8 cellular contexts compared by ENCODE assay signal in the genomic region with DNA sequence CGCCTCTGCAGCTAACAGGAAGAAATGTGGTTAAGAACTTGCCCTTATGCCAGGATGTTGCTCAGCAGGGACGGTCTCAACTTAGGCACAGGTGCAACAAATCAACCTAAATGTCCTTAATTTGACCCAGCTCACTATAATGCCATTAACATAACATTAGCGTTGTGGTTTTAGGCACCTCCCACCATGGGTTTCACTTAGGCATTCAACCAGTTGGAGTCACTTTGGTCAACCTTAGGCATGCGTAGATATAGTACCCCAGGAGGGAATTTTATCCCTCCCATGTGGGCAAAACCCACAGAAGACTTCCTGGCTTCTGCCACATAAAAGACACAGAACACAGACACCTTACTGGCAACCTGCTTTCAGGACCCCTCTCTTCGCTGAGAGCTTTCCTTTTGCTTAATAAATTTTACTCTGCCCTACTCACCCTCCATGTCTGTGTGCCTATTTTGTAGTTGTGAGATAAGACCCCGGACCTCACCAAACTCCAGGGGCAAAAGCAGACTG. TPM values are rescaled to one million over a fixed set of nuclear protein-coding genes. Genes with fewer than 3 reads are reported as not detected.
DNase-seq lines count a peak whose midpoint lies in the region; ATAC-seq and TF ChIP-seq lines count a peak whose summit lies in the region.

No MANE protein-coding gene starts in this region.

- peak overlapping the region; percentile 78 for H3K4me3 Mint-ChIP-seq in activated T-cell treated with anti-CD3 and anti-CD28 coated beads, Interleukin-2, amount 50 U/mL, for 24 hours

- H3K4me1 Mint-ChIP-seq in activated T-cell treated with anti-CD3 and anti-CD28 coated beads, Interleukin-2, amount 50 U/mL, for 24 hours (ENCODE audit: low read depth) = peaks cover 79% of the 10 kb centered on the region

- no peaks in the 10 kb centered on the region for H3K36me3 Mint-ChIP-seq in activated T-cell treated with anti-CD3 and anti-CD28 coated beads, Interleukin-2, amount 50 U/mL, for 24 hours (ENCODE audit: low read depth)

- H3K9me3 Mint-ChIP-seq in activated T-cell treated with anti-CD3 and anti-CD28 coated beads, Interleukin-2, amount 50 U/mL, for 24 hours = no peaks in the 10 kb centered on the region

- intact Hi-C loops in spleen (cut with DNase I; ENCODE audit: low total_unique reads) = no loop called here

- H3K9me3 ChIP-seq in KOPT-K1 (ENCODE audit: insufficient read depth, low read length, poor library complexity, severe bottlenecking) (no peaks in the 10 kb centered on the region), spleen (no peaks in the 10 kb centered on the region), tibial nerve (no peaks in the 10 kb centered on the region)

- H3K27ac ChIP-seq in KOPT-K1 (ENCODE audit: low read depth, low read length, poor library complexity, severe bottlenecking) (peak overlapping the region; percentile 97), spleen (peak overlapping the region; percentile 60 to 87 (median 70)), tibial nerve (peak overlapping the region in 1 of 4 donors; percentile 31)

- H3K27ac Mint-ChIP-seq in activated T-cell treated with anti-CD3 and anti-CD28 coated beads, Interleukin-2, amount 50 U/mL, for 24 hours = peak overlapping the region; percentile 92

- TF ChIP-seq CTCF in spleen (IDR thresholded peaks at IDR 0.05 in 8 of 11, conservative IDR thresholded peaks at IDR 0.05 in 3 of 11) = no peak
- TF ChIP-seq CTCF in tibial nerve (IDR thresholded peaks at IDR 0.05) = no peak

- DNase-seq in Daoy (ENCODE audit: low read depth) (peak; percentile 37), spleen (no peak), AG08396 (ENCODE audit: low spot score) (no peak), tibial nerve (ENCODE audit: low spot score in 2 of 2) (no peak), mesenteric fat pad (ENCODE audit: low spot score) (no peak)
- DNase-seq in activated T-cell treated with anti-CD3 and anti-CD28 coated beads, Interleukin-2, amount 50 U/mL, for 24 hours = peak; percentile 47

- TF ChIP-seq EP300 in tibial nerve (IDR thresholded peaks at IDR 0.05) = no peak

- H3K36me3 ChIP-seq in KOPT-K1 (ENCODE audit: insufficient read depth, low read length) (no peaks in the 10 kb centered on the region), spleen (no peaks in the 10 kb centered on the region), tibial nerve (no peaks in the 10 kb centered on the region)

- TF ChIP-seq POLR2A in spleen (IDR thresholded peaks at IDR 0.05) = no peak
- TF ChIP-seq POLR2A in tibial nerve (IDR thresholded peaks at IDR 0.05) = no peak

- H3K27me3 Mint-ChIP-seq in activated T-cell treated with anti-CD3 and anti-CD28 coated beads, Interleukin-2, amount 50 U/mL, for 24 hours = no peaks in the 10 kb centered on the region

- 20 to 23% (median 22%) methylated on average over 6 of the region's 6 CpGs for WGBS in spleen, 5 donors
- whole genome bisulfite sequencing in tibial nerve, 2 donors = 58 to 68% methylated on average over 6 of the region's 6 CpGs

- peak; percentile 86 for ATAC-seq in GM21717 (IDR thresholded peaks at IDR 0.05; ENCODE audit: unreplicated experiment)

- H3K4me1 ChIP-seq in spleen = peaks cover 0 to 36% (median 27%) of the 10 kb centered on the region in 6 donors
- H3K4me1 ChIP-seq in tibial nerve = no peaks in the 10 kb centered on the region

- H3K27me3 ChIP-seq in spleen (replicated peaks in 1 of 7) (no peaks in the 10 kb centered on the region), tibial nerve (no peaks in the 10 kb centered on the region)

- H3K4me3 ChIP-seq in spleen (peak overlapping the region in 5 of 8 donors; percentile 3 to 57 (median 13)), tibial nerve (no peak overlapping the region)

RNA-seq across cellular contexts. Expression of a gene that starts 8.7 kb away (rescaled TPM):
- total RNA-seq in Daoy (2014; rRNA removed; shearing (Covaris generic)) = 23.4 and 25.2 TPM in 2 replicates
- total RNA-seq in spleen (10 to 100 TPM; 53.4 to 86.7 (median 71.1) TPM), tibial nerve (10 to 100 TPM; 18.8 to 28.5 (median 22.5) TPM), mesenteric fat pad (85.1 TPM)
- 10 to 100 TPM in 1 of 3 donors, 1 to 10 TPM in 2; 7.3 to 12.3 (median 8.3) TPM for polyA plus RNA-seq in spleen

RNA-seq across cellular contexts. Expression of a gene that starts 59.8 kb away (rescaled TPM):
- total RNA-seq in Daoy (2014; rRNA removed; shearing (Covaris generic)) = 72.8 and 82.6 TPM in 2 replicates
- total RNA-seq in spleen = 10 to 100 TPM; 33.2 to 91.8 (median 66.8) TPM
- 10 to 100 TPM; 10.6 to 38.6 (median 14.7) TPM for polyA plus RNA-seq in spleen
- total RNA-seq in tibial nerve = 10 to 100 TPM in 3 of 4 donors, 1 to 10 TPM in 1; 9.9 to 18.6 (median 12.2) TPM
- 10.7 TPM for total RNA-seq in mesenteric fat pad

Comparison
In these comparisons a context has a peak if more than half of its experiments do, and no peak if none do; other contexts are left out.
1. DNase-seq: peak in Daoy (single experiment) and activated T-cell treated with anti-CD3 and anti-CD28 coated beads, Interleukin-2, amount 50 U/mL, for 24 hours (single experiment); none in spleen (single experiment), AG08396 (single experiment), tibial nerve (0 of 2) and mesenteric fat pad (single experiment).
2. H3K4me3 ChIP-seq: peak in spleen (5 of 8); none in tibial nerve (0 of 4).